In the genomic region with DNA sequence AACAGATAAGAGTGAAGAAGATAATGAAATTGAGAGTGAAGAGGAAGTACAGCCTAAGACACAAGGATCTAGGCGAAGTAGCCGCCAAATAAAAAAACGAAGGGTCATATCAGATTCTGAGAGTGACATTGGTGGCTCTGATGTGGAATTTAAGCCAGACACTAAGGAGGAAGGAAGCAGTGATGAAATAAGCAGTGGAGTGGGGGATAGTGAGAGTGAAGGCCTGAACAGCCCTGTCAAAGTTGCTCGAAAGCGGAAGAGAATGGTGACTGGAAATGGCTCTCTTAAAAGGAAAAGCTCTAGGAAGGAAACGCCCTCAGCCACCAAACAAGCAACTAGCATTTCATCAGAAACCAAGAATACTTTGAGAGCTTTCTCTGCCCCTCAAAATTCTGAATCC, we compare ENCODE assay signal across 18 cellular contexts. TPM values are rescaled to one million over a fixed set of nuclear protein-coding genes. Genes with fewer than 3 reads are reported as not detected.
DNase-seq lines count a peak whose midpoint lies in the region; ATAC-seq and TF ChIP-seq lines count a peak whose summit lies in the region.
"Had no signal": no experiment of that assay in that cellular context is flagged by ENCODE, and none has a peak within 500 bp of the region (broad histone marks: within the 10 kb centered on the region; RNA-seq: fewer than 3 reads in every experiment).

No MANE protein-coding gene starts in this region.

- ATAC-seq in central memory CD8-positive, alpha-beta T cell (replicated peaks; ENCODE audit: extremely low read depth, poor library complexity, severe bottlenecking): no peak
- no peak for ATAC-seq in GM19035 (IDR thresholded peaks at IDR 0.05; ENCODE audit: unreplicated experiment)
- no peak for ATAC-seq in GM19328 (IDR thresholded peaks at IDR 0.05; ENCODE audit: unreplicated experiment)

- H3K36me3 Mint-ChIP-seq in activated naive CD4-positive, alpha-beta T cell treated with anti-CD3 and anti-CD28 coated beads, Interleukin-2, amount 50 U/mL, for 24 hours: peaks cover 44% of the 10 kb centered on the region
- H3K36me3 Mint-ChIP-seq in activated naive CD4-positive, alpha-beta T cell treated with anti-CD3 and anti-CD28 coated beads for 36 hours (ENCODE audit: low read depth): peaks cover 87% of the 10 kb centered on the region
- peaks cover 57% of the 10 kb centered on the region for H3K36me3 Mint-ChIP-seq in central memory CD8-positive, alpha-beta T cell (ENCODE audit: insufficient read depth)
- H3K36me3 Mint-ChIP-seq in progenitor cell of endocrine pancreas (ENCODE audit: insufficient read depth): peaks cover 62% of the 10 kb centered on the region

- peaks cover 7% of the 10 kb centered on the region for H3K9me3 Mint-ChIP-seq in activated naive CD4-positive, alpha-beta T cell treated with anti-CD3 and anti-CD28 coated beads, Interleukin-2, amount 50 U/mL, for 24 hours
- peaks cover 8% of the 10 kb centered on the region for H3K9me3 Mint-ChIP-seq in activated naive CD4-positive, alpha-beta T cell treated with anti-CD3 and anti-CD28 coated beads for 36 hours
- peaks cover 6% of the 10 kb centered on the region for H3K9me3 Mint-ChIP-seq in central memory CD8-positive, alpha-beta T cell
- H3K9me3 Mint-ChIP-seq in progenitor cell of endocrine pancreas (ENCODE audit: low read depth): peaks cover 5% of the 10 kb centered on the region

- intact Hi-C loops in activated naive CD4-positive, alpha-beta T cell treated with anti-CD3 and anti-CD28 coated beads for 36 hours (cut with micrococcal nuclease): no loop called here

- peak overlapping the region; percentile 84 for H3K27ac Mint-ChIP-seq in activated naive CD4-positive, alpha-beta T cell treated with anti-CD3 and anti-CD28 coated beads, Interleukin-2, amount 50 U/mL, for 24 hours
- no peak overlapping the region for H3K27ac Mint-ChIP-seq in activated naive CD4-positive, alpha-beta T cell treated with anti-CD3 and anti-CD28 coated beads for 36 hours
- H3K27ac Mint-ChIP-seq in central memory CD8-positive, alpha-beta T cell (ENCODE audit: low read depth): peak overlapping the region; percentile 4
- peak overlapping the region; percentile 79 for H3K27ac Mint-ChIP-seq in progenitor cell of endocrine pancreas
- H3K27ac Mint-ChIP-seq: neural progenitor cell had no signal

- peaks cover 9% of the 10 kb centered on the region for H3K4me1 Mint-ChIP-seq in activated naive CD4-positive, alpha-beta T cell treated with anti-CD3 and anti-CD28 coated beads, Interleukin-2, amount 50 U/mL, for 24 hours
- H3K4me1 Mint-ChIP-seq in activated naive CD4-positive, alpha-beta T cell treated with anti-CD3 and anti-CD28 coated beads for 36 hours (ENCODE audit: low read depth): peaks cover 9% of the 10 kb centered on the region
- peaks cover 17% of the 10 kb centered on the region for H3K4me1 Mint-ChIP-seq in central memory CD8-positive, alpha-beta T cell
- H3K4me1 Mint-ChIP-seq in progenitor cell of endocrine pancreas (ENCODE audit: low read depth): no peaks in the 10 kb centered on the region
- H3K4me1 Mint-ChIP-seq: neural progenitor cell had no signal

- H3K27me3 Mint-ChIP-seq in activated naive CD4-positive, alpha-beta T cell treated with anti-CD3 and anti-CD28 coated beads, Interleukin-2, amount 50 U/mL, for 24 hours: no peaks in the 10 kb centered on the region
- H3K27me3 Mint-ChIP-seq in activated naive CD4-positive, alpha-beta T cell treated with anti-CD3 and anti-CD28 coated beads for 36 hours (ENCODE audit: low read depth): no peaks in the 10 kb centered on the region
- no peaks in the 10 kb centered on the region for H3K27me3 Mint-ChIP-seq in central memory CD8-positive, alpha-beta T cell
- no peaks in the 10 kb centered on the region for H3K27me3 Mint-ChIP-seq in progenitor cell of endocrine pancreas

- DNase-seq in activated naive CD4-positive, alpha-beta T cell treated with anti-CD3 and anti-CD28 coated beads for 36 hours: no peak
- peak; percentile 90 for DNase-seq in NOMO-1 (lab: John Stamatoyannopoulos, UW; ENCODE audit: unreplicated experiment in 2 of 2)
- DNase-seq in central memory CD8-positive, alpha-beta T cell (ENCODE audit: low spot score in 2 of 2): no peak
- no peak for DNase-seq in progenitor cell of endocrine pancreas (ENCODE audit: low spot score, unreplicated experiment)
- DNase-seq in COLO668 (lab: John Stamatoyannopoulos, UW; ENCODE audit: unreplicated experiment): no peak
- DNase-seq: activated CD8-positive, alpha-beta memory T cell treated with anti-CD3 and anti-CD28 coated beads for 24 hours; activated naive CD4-positive, alpha-beta T cell treated with Interleukin-2 at 50 U/mL for 16 hours; brain microvascular endothelial cell; NCI-H2081 treated with DMSO at 0.1 percent for 48 hours; NCI-H774; sigmoid colon; stimulated activated CD4-positive, alpha-beta T cell treated with anti-CD3 and anti-CD28 coated beads, Interleukin-4, amount 100 ng/mL, for 24 hours; T1000; thyroid gland had no signal

- H3K4me3 Mint-ChIP-seq in activated naive CD4-positive, alpha-beta T cell treated with anti-CD3 and anti-CD28 coated beads, Interleukin-2, amount 50 U/mL, for 24 hours: no peak overlapping the region
- H3K4me3 Mint-ChIP-seq in activated naive CD4-positive, alpha-beta T cell treated with anti-CD3 and anti-CD28 coated beads for 36 hours: no peak overlapping the region
- H3K4me3 Mint-ChIP-seq in central memory CD8-positive, alpha-beta T cell: no peak overlapping the region
- H3K4me3 Mint-ChIP-seq in progenitor cell of endocrine pancreas (ENCODE audit: low read depth): no peak overlapping the region
- H3K4me3 Mint-ChIP-seq: neural progenitor cell had no signal

- CTCF ChIA-PET in activated naive CD4-positive, alpha-beta T cell treated with anti-CD3 and anti-CD28 coated beads for 36 hours (lab: Charles Lee): no interaction called here

- TF ChIP-seq CTCF in progenitor cell of endocrine pancreas (IDR thresholded peaks at IDR 0.05; ENCODE audit: unreplicated experiment): no peak

RNA-seq across cellular contexts. Expression of a gene that starts 15.7 kb away (rescaled TPM):
- total RNA-seq in activated naive CD4-positive, alpha-beta T cell treated with anti-CD3 and anti-CD28 coated beads for 36 hours: 100 to 1,000 TPM; 127 to 128 TPM
- total RNA-seq in progenitor cell of endocrine pancreas: 154 and 163 TPM in 2 replicates

Comparison
In these comparisons a context has a peak if more than half of its experiments do, and no peak if none do; other contexts are left out.
1. DNase-seq: peak in NOMO-1 (2 of 2); none in activated naive CD4-positive, alpha-beta T cell treated with anti-CD3 and anti-CD28 coated beads for 36 hours (single experiment), central memory CD8-positive, alpha-beta T cell (0 of 2), progenitor cell of endocrine pancreas (single experiment) and COLO668 (single experiment).